ENCODE assay signal across 22 cellular contexts in genomic region chr5:88846434-88846833, GRCh38.
"Had no signal": no experiment of that assay in that cellular context is flagged by ENCODE, and none has a peak within 500 bp of the region (broad histone marks: within the 10 kb centered on the region; RNA-seq: fewer than 3 reads in every experiment).

No MANE protein-coding gene starts in this region.

- H3K36me3 Mint-ChIP-seq: activated naive CD8-positive, alpha-beta T cell; natural killer cell treated with Interleukin-12 subunit alpha and Interleukin-12 subunit beta and Interleukin-15 and Interleukin-18, amount 100 ng/mL, for 72 hours had no signal

- H3K4me1 ChIP-seq: testis had no signal

- H3K27me3 Mint-ChIP-seq: activated naive CD8-positive, alpha-beta T cell; natural killer cell treated with Interleukin-12 subunit alpha and Interleukin-12 subunit beta and Interleukin-15 and Interleukin-18, amount 100 ng/mL, for 72 hours; progenitor cell of endocrine pancreas had no signal

- H3K4me3 Mint-ChIP-seq: activated naive CD8-positive, alpha-beta T cell; natural killer cell treated with Interleukin-12 subunit alpha and Interleukin-12 subunit beta and Interleukin-15 and Interleukin-18, amount 100 ng/mL, for 72 hours had no signal

- H3K27me3 ChIP-seq: heart left ventricle, testis, transverse colon had no signal

- H3K9me3 Mint-ChIP-seq: natural killer cell treated with Interleukin-12 subunit alpha and Interleukin-12 subunit beta and Interleukin-15 and Interleukin-18, amount 100 ng/mL, for 72 hours had no signal

- ATAC-seq: heart left ventricle; lower lobe of right lung; natural killer cell treated with Interleukin-12 subunit alpha and Interleukin-12 subunit beta and Interleukin-15 and Interleukin-18, amount 100 ng/mL, for 72 hours had no signal

- H3K27ac ChIP-seq: lower lobe of right lung, testis, transverse colon had no signal

- H3K27ac Mint-ChIP-seq: activated naive CD8-positive, alpha-beta T cell; natural killer cell treated with Interleukin-12 subunit alpha and Interleukin-12 subunit beta and Interleukin-15 and Interleukin-18, amount 100 ng/mL, for 72 hours; progenitor cell of endocrine pancreas had no signal

- H3K36me3 ChIP-seq: heart left ventricle, lower lobe of right lung, transverse colon had no signal

- DNase-seq: activated CD4-positive, alpha-beta T cell treated with anti-CD3 and anti-CD28 coated beads for 4 hours; activated CD4-positive, alpha-beta T cell treated with anti-CD3 and anti-CD28 coated beads, Interleukin-2, amount 50 U/mL, for 4 hours; activated effector memory CD4-positive, alpha-beta T cell treated with Interleukin-2 at 50 U/mL for 16 hours; activated naive CD4-positive, alpha-beta T cell treated with Interleukin-2 at 50 U/mL for 16 hours; anterior cingulate cortex; cerebellar nuclear complex; heart left ventricle; lower lobe of right lung; mesendoderm; stimulated activated CD4-positive, alpha-beta T cell treated with anti-CD3 and anti-CD28 coated beads, Interleukin-1b, Interleukin-23, amount 100 ng/mL, for 48 hours; stimulated activated CD4-positive, alpha-beta T cell treated with anti-CD3 and anti-CD28 coated beads, Interleukin-4, amount 100 ng/mL, for 4 hours; stimulated activated CD8-positive, alpha-beta memory T cell treated with anti-CD3 and anti-CD28 coated beads, Interleukin-4, amount 100 ng/mL, for 48 hours; stimulated activated naive CD4-positive, alpha-beta T cell; testis; transverse colon had no signal

- FAIRE-seq: bronchial epithelial cell, endothelial cell of umbilical vein had no signal

- H3K4me3 ChIP-seq: coronary artery, heart left ventricle, lower lobe of right lung, smooth muscle cell, testis, transverse colon had no signal

- H3K9me3 ChIP-seq: heart left ventricle, lower lobe of right lung, testis, transverse colon had no signal
